Comparison of ENCODE assay signal across 1 cellular context in the genomic region with DNA sequence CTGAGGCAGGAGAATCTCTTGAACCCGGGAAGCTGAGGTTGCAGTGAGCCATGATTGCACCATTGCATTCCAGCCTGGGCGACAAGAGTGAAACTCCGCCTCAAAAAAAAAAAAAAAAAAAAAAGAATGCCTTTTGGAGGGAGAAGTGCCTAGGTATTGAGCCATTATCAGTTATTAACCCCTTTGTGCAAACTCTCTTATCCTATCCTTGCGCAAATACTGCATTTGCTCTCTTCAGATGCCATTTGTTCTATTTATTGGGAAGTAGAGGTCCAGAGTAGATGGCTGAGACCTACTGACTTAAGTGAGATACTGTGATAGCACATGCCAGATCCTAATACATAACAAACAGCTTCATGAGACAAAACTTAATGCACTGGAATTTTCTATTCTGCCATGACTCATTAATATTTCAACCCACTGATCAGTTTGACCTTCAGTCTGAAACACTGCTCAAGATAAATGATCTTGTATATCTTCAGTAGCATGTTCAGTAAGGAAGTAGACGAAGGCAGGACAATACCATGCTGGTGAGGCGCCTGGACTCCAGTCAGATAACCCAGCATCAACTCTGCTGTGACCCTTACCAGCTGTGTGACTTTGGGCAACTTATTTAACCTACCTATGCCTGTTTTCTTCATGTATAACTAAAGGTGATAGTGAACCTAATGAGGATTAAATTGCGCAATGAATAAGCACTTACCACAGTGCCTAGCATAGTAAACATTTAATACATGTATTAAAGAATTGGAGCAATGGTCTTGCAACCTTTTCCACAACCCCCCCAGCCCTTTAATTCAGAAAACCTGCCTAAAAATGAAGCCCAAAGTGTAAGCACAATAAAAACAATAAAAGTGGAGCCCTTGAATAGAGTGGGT.
TF ChIP-seq lines count a peak whose summit lies in the region.

No MANE protein-coding gene starts in this region.

TF ChIP-seq in A549, 52 proteins besides CTCF, POLR2A, EP300 and RAD21:
- peak; percentile 75 to 84; a peak in 3 of 4 replicates for TF ChIP-seq CEBPB (IDR thresholded peaks at IDR 0.05)
- TF ChIP-seq, protein P1, sequence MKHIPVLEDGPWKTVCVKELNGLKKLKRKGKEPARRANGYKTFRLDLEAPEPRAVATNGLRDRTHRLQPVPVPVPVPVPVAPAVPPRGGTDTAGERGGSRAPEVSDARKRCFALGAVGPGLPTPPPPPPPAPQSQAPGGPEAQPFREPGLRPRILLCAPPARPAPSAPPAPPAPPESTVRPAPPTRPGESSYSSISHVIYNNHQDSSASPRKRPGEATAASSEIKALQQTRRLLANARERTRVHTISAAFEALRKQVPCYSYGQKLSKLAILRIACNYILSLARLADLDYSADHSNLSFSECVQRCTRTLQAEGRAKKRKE (CRISPR knock-in tag; IDR thresholded peaks at IDR 0.05; ENCODE audit: low read depth) = no peak
